ENCODE assay signal across 16 cellular contexts in genomic region chr7:139738772-139739171, GRCh38. TPM values are rescaled to one million over a fixed set of nuclear protein-coding genes. Genes with fewer than 3 reads are reported as not detected.
DNase-seq lines count a peak whose midpoint lies in the region; ATAC-seq, FAIRE-seq and TF ChIP-seq lines count a peak whose summit lies in the region.
"Had no signal": no experiment of that assay in that cellular context is flagged by ENCODE, and none has a peak within 500 bp of the region (broad histone marks: within the 10 kb centered on the region; RNA-seq: fewer than 3 reads in every experiment).

No MANE protein-coding gene starts in this region.

- H3K36me3 ChIP-seq in K562 (ENCODE audit: control insufficient read depth, insufficient read depth, low read length) (no peaks in the 10 kb centered on the region), neutrophil (no peaks in the 10 kb centered on the region)
- H3K36me3 ChIP-seq: colonic mucosa had no signal

- TF ChIP-seq EP300 in K562 (IDR thresholded peaks at IDR 0.05; ENCODE audit: low read length): no peak

- H3K4me3 ChIP-seq in right cardiac atrium (ENCODE audit: low read length) (no peak overlapping the region), K562 (no peak overlapping the region), neutrophil (ENCODE audit: low read depth in 1 of 2, low read length in 1 of 2) (no peak overlapping the region)
- H3K4me3 ChIP-seq: BLaER1, colonic mucosa, testis had no signal

- no peaks in the 10 kb centered on the region for H3K9me1 ChIP-seq in K562 (ENCODE audit: control insufficient read depth, insufficient read depth, low read length)

- TF ChIP-seq CTCF in K562 (IDR thresholded peaks at IDR 0.05 in 2 of 3, conservative IDR thresholded peaks at IDR 0.05 in 1 of 3; ENCODE audit: insufficient read depth in 2 of 3, low read depth in 1 of 3, low read length in 3 of 3) (no peak), neutrophil (IDR thresholded peaks at IDR 0.05) (no peak)

- peaks cover 3% of the 10 kb centered on the region for H3K36me3 Mint-ChIP-seq in T-helper 2 cell treated with Interferon-gamma antibody and Interleukin-4, amounts not matched to agents 5 μg/mL and 100 μg/mL, for 36 hours (ENCODE audit: low read depth)

- H3K27me3 ChIP-seq in right cardiac atrium (ENCODE audit: control insufficient read depth, insufficient read depth) (no peaks in the 10 kb centered on the region), K562 (ENCODE audit: control insufficient read depth in 2 of 2, insufficient read depth in 2 of 2, low read length in 2 of 2) (peaks cover 0 to 22% of the 10 kb centered on the region in 2 experiments; a peak in 1 of 5 replicates), neutrophil (no peaks in the 10 kb centered on the region)
- H3K27me3 ChIP-seq: BLaER1, colonic mucosa, testis had no signal

- CTCF ChIA-PET in K562 (lab: Yijun Ruan, JAX; ENCODE audit: low intra/inter-chr PET ratio): no interaction called here

- TF ChIP-seq RAD21 in K562 (CRISPR knock-in tag; conservative IDR thresholded peaks at IDR 0.05 in 1 of 2, IDR thresholded peaks at IDR 0.05 in 1 of 2): no peak

- no peak overlapping the region for H3K9ac ChIP-seq in K562 (ENCODE audit: insufficient read depth in 1 of 2, low read depth in 2 of 2, low read length in 2 of 2)
- H3K9ac ChIP-seq: BLaER1 had no signal

- in situ Hi-C loops in K562 (cut with MboI): no loop called here

- H3K4me1 ChIP-seq in right cardiac atrium (ENCODE audit: control insufficient read depth, insufficient read depth, low read length) (peaks cover 61% of the 10 kb centered on the region), K562 (replicated peaks in 1 of 2; ENCODE audit: control insufficient read depth in 2 of 2, insufficient read depth in 2 of 2, low read length in 2 of 2) (no peaks in the 10 kb centered on the region), neutrophil (ENCODE audit: control insufficient read depth in 1 of 2, insufficient read depth in 1 of 2, low read depth in 1 of 2, low read length in 1 of 2) (peaks cover 70 to 78% of the 10 kb centered on the region in 2 experiments)

- no peaks in the 10 kb centered on the region for H3K9me3 Mint-ChIP-seq in T-helper 2 cell treated with Interferon-gamma antibody and Interleukin-4, amounts not matched to agents 5 μg/mL and 100 μg/mL, for 36 hours

- no peak for TF ChIP-seq POLR2A in K562 (conservative IDR thresholded peaks at IDR 0.05)

- H3K27ac ChIP-seq in right cardiac atrium (ENCODE audit: low read length): peak overlapping the region; percentile 64
- no peak overlapping the region for H3K27ac ChIP-seq in K562 (ENCODE audit: extremely low read depth, low read depth, low read length)
- H3K27ac ChIP-seq in neutrophil: peak overlapping the region; percentile 83
- H3K27ac ChIP-seq: BLaER1 had no signal

- intact Hi-C loops in right cardiac atrium (cut with DNase I) (loop anchor here in 2 of 4 donors (5.0 kb wide), 1 partner anchor 34 kb away; no protein-coding TSS in a partner anchor), Right ventricle myocardium inferior (cut with DNase I) (no loop called here), K562 (cut with micrococcal nuclease) (no loop called here)

- H3K4me3 Mint-ChIP-seq in T-helper 2 cell treated with Interferon-gamma antibody and Interleukin-4, amounts not matched to agents 5 μg/mL and 100 μg/mL, for 36 hours: no peak overlapping the region

- H4K20me1 ChIP-seq in K562 (replicated peaks; ENCODE audit: control insufficient read depth, insufficient read depth, low read length): peaks cover 25% of the 10 kb centered on the region

- H3K27me3 Mint-ChIP-seq in T-helper 2 cell treated with Interferon-gamma antibody and Interleukin-4, amounts not matched to agents 5 μg/mL and 100 μg/mL, for 36 hours (ENCODE audit: low read depth): no peaks in the 10 kb centered on the region

- H3K4me1 Mint-ChIP-seq in T-helper 2 cell treated with Interferon-gamma antibody and Interleukin-4, amounts not matched to agents 5 μg/mL and 100 μg/mL, for 36 hours (ENCODE audit: low read depth): peaks cover 33% of the 10 kb centered on the region

- no TSS peak for BruUV-seq in K562 (replicated peaks; lab: Mats Ljungman, UMichigan)

- DNase-seq in right cardiac atrium: no peak
- DNase-seq in Right ventricle myocardium inferior (ENCODE audit: missing footprints): no peak
- DNase-seq in K562 (ENCODE audit: extremely low read depth in 1 of 4, low spot score in 3 of 4): no peak
- DNase-seq in glomerular visceral epithelial cell (ENCODE audit: extremely low spot score): no peak
- no peak for DNase-seq in T-helper 2 cell treated with Interferon-gamma antibody and Interleukin-4, amounts not matched to agents 5 μg/mL and 100 μg/mL, for 36 hours (ENCODE audit: low spot score)
- no peak for DNase-seq in NCI-H345 (lab: John Stamatoyannopoulos, UW)
- DNase-seq: colonic mucosa; NCI-H1694; NCI-H526 treated with DMSO at 0.1 percent for 48 hours; occipital lobe; stimulated activated CD4-positive, alpha-beta T cell treated with anti-CD3 and anti-CD28 coated beads, Interleukin-12 subunit alpha, Interleukin-12 subunit beta, amount 100 ng/mL, for 4 hours; testis had no signal

- no peak for FAIRE-seq in K562 (lab: Jason Lieb, UNC)
- FAIRE-seq: GM12892 had no signal

- no peak for ATAC-seq in right cardiac atrium
- no peak for ATAC-seq in Right ventricle myocardium inferior
- ATAC-seq in K562: no peak
- no peak for ATAC-seq in HG03196 (IDR thresholded peaks at IDR 0.05; ENCODE audit: unreplicated experiment)

- no peaks in the 10 kb centered on the region for H3K9me3 ChIP-seq in right cardiac atrium (ENCODE audit: control insufficient read depth, low read length)
- no peaks in the 10 kb centered on the region for H3K9me3 ChIP-seq in K562 (replicated peaks; ENCODE audit: control insufficient read depth, insufficient read depth, low read depth, low read length)
- no peaks in the 10 kb centered on the region for H3K9me3 ChIP-seq in neutrophil
- H3K9me3 ChIP-seq: colonic mucosa, testis had no signal

- H2AFZ ChIP-seq in K562 (ENCODE audit: low read depth, low read length): no peak overlapping the region

- H3K27ac Mint-ChIP-seq in T-helper 2 cell treated with Interferon-gamma antibody and Interleukin-4, amounts not matched to agents 5 μg/mL and 100 μg/mL, for 36 hours: no peak overlapping the region

- H3K79me2 ChIP-seq in K562 (ENCODE audit: control insufficient read depth, insufficient read depth, low read length): no peaks in the 10 kb centered on the region

- H3K4me2 ChIP-seq in K562 (ENCODE audit: insufficient read depth, low read length): no peak overlapping the region
- H3K4me2 ChIP-seq: BLaER1 had no signal

- POLR2A ChIA-PET in K562 (lab: Yijun Ruan, JAX): interaction anchor here (0.6 to 2.2 kb wide), 4 partner anchors 7 to 166 kb away, joined by 3 to 11 read pairs (median 4); no protein-coding TSS in a partner anchor

- WGBS in right cardiac atrium: 79% methylated on average over 3 of the region's 3 CpGs
- 49% methylated on average over 3 of the region's 3 CpGs for WGBS in K562 (ENCODE audit: insufficient coverage, low coverage, missing lambda C conversion rate)

TF ChIP-seq in K562, 482 proteins besides CTCF, POLR2A, EP300 and RAD21 (continues in another document):
- TF ChIP-seq MAZ (CRISPR knock-in tag; conservative IDR thresholded peaks at IDR 0.05 in 1 of 2, IDR thresholded peaks at IDR 0.05 in 1 of 2) (no peak), SMARCA5 (IDR thresholded peaks at IDR 0.05) (no peak), E2F8 (IDR thresholded peaks at IDR 0.05; ENCODE audit: low read depth, partially characterized antibody) (no peak), ZNF507 (tag; conservative IDR thresholded peaks at IDR 0.05) (no peak), PCBP2 (IDR thresholded peaks at IDR 0.05; ENCODE audit: low read depth, low read length, poor library complexity, severe bottlenecking) (peak; percentile 44), BMI1 (IDR thresholded peaks at IDR 0.05; ENCODE audit: low read length) (no peak)

RNA-seq across cellular contexts. Expression of gene HIPK2, which starts 39.0 kb away (rescaled TPM):
- total RNA-seq in right cardiac atrium: 100 to 1,000 TPM in 2 of 4 donors, 10 to 100 TPM in 2; 92.6 to 131 (median 113) TPM
- polyA plus RNA-seq in right cardiac atrium: 72.1 TPM
- total RNA-seq in Right ventricle myocardium inferior: 97.8 TPM
- total RNA-seq in K562 (2011; cell fraction: chromatin; rRNA removed; ENCODE audit: low replicate concordance): 51.9 and 59.2 TPM in 2 replicates
- 15.1 and 17.3 TPM in 2 replicates for total RNA-seq in K562 (2011; cell fraction: nucleolus; rRNA removed)
- 16.6 and 21.8 TPM in 2 replicates for total RNA-seq in K562 (2011; cell fraction: nucleoplasm; rRNA removed)
- 3.8 and 5.7 TPM in 2 replicates for total RNA-seq in K562 (2014; rRNA removed)
- 5.4 and 5.5 TPM in 2 replicates for total RNA-seq in K562 (2014; rRNA removed; fragmentation: Illumina TruSeq; extraction: Trizol)
- total RNA-seq in K562 (2015; rRNA removed; fragmentation: Illumina TruSeq; extraction: Trizol): 3.9 and 4.4 TPM in 2 replicates
- total RNA-seq in K562 (2021): 17.5 and 19.8 TPM in 2 replicates
- 8.8 and 10.0 TPM in 2 replicates for polyA plus RNA-seq in K562 (2011; rRNA removed)
- 6.5 and 10.7 TPM in 2 replicates for polyA plus RNA-seq in K562 (2011; cell fraction: cytosol; rRNA removed)
- 15.6 and 30.0 TPM in 2 replicates for polyA plus RNA-seq in K562 (2011; cell fraction: nucleus; rRNA removed)
- 4.7 and 7.4 TPM in 2 replicates for polyA plus RNA-seq in K562 (2012)
- polyA plus RNA-seq in K562 (2014; fragmentation: Illumina TruSeq; extraction: Trizol): 9.9 and 10.1 TPM in 2 replicates
- polyA plus RNA-seq in K562 (2014; fragmentation: Nextera tagmentation; extraction: Ambion mirVana): 1 to 10 TPM in 1 of 2 experiments, under 1 TPM in 1; 0.69 to 1.6 TPM
- polyA plus RNA-seq in K562 (2014; rRNA removed): 5.1 and 5.5 TPM in 2 replicates
- polyA minus RNA-seq in K562 (2011; rRNA and poly(A)+ RNA removed): 31.9 and 34.7 TPM in 2 replicates
- 25.2 and 25.9 TPM in 2 replicates for polyA minus RNA-seq in K562 (2011; cell fraction: cytosol; rRNA and poly(A)+ RNA removed)
- polyA minus RNA-seq in K562 (2011; cell fraction: nucleus; rRNA and poly(A)+ RNA removed): 17.0 and 17.8 TPM in 2 replicates
